ENCODE assay signal across 22 cellular contexts in the genomic region with DNA sequence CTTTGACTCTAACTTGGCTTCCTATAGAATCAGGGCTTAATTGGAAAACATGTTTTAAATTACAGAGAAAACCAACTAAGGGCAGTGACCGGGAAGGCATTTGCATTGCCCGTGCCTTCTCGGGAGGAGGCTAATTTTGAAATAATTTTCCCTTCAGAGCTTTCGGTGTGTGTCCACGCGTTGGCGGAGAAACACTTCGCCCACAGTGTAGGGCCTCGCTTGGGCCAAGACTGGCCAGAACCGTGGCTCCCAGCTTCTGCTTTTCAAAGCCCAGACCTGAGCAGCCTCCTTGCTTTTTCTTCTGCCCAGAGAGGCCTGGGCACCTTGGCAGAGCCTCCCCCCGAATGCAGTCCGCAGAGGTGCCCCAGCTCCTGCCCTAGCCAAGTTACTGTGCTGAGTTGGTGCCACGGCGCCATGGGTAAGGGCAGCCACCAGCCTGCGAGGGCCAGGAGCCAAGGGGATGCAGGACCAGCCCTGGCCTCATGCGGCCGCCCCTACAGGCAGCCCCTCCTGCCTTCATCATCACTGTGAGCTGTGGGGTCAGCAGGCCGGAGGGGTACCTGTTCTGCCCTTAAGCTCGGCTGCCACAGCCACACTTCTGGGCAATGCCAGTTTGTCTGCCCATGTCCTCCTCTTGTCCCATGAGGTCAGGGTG.
"Had no signal": no experiment of that assay in that cellular context is flagged by ENCODE, and none has a peak within 500 bp of the region (broad histone marks: within the 10 kb centered on the region; RNA-seq: fewer than 3 reads in every experiment).

No MANE protein-coding gene starts in this region.

- H3K4me3 Mint-ChIP-seq: activated CD4-positive, alpha-beta T cell treated with anti-CD3 and anti-CD28 coated beads, Interleukin-2, amount 10 ng/mL, durations not matched to agents 7 days and 5 days; activated CD8-positive, alpha-beta memory T cell treated with anti-CD3 and anti-CD28 coated beads, Interleukin-2, amount 10 ng/mL, durations not matched to agents 7 days and 5 days; activated CD8-positive, alpha-beta T cell treated with anti-CD3 and anti-CD28 coated beads for 36 hours; activated naive CD8-positive, alpha-beta T cell; endodermal cell; mesothelial cell of epicardium; naive thymus-derived CD8-positive, alpha-beta T cell; neural progenitor cell; stimulated activated naive CD8-positive, alpha-beta T cell treated with anti-CD3 and anti-CD28 coated beads, Interleukin-15, amount 100 ng/mL, for 72 hours had no signal

- H3K27me3 ChIP-seq: neural progenitor cell, ovary, tibial artery had no signal

- H3K4me3 ChIP-seq: neural progenitor cell, ovary, psoas muscle, tibial artery had no signal

- H3K9me3 Mint-ChIP-seq: activated CD4-positive, alpha-beta T cell treated with anti-CD3 and anti-CD28 coated beads, Interleukin-2, amount 10 ng/mL, durations not matched to agents 7 days and 5 days; activated CD8-positive, alpha-beta T cell treated with anti-CD3 and anti-CD28 coated beads for 36 hours; endodermal cell; mesothelial cell of epicardium; naive thymus-derived CD8-positive, alpha-beta T cell; neural progenitor cell; stimulated activated naive CD8-positive, alpha-beta T cell treated with anti-CD3 and anti-CD28 coated beads, Interleukin-15, amount 100 ng/mL, for 72 hours had no signal

- H3K27me3 Mint-ChIP-seq: activated CD4-positive, alpha-beta T cell treated with anti-CD3 and anti-CD28 coated beads, Interleukin-2, amount 10 ng/mL, durations not matched to agents 7 days and 5 days; activated CD8-positive, alpha-beta memory T cell treated with anti-CD3 and anti-CD28 coated beads, Interleukin-2, amount 10 ng/mL, durations not matched to agents 7 days and 5 days; activated CD8-positive, alpha-beta T cell treated with anti-CD3 and anti-CD28 coated beads for 36 hours; activated naive CD8-positive, alpha-beta T cell; naive thymus-derived CD8-positive, alpha-beta T cell; stimulated activated naive CD8-positive, alpha-beta T cell treated with anti-CD3 and anti-CD28 coated beads, Interleukin-15, amount 100 ng/mL, for 72 hours had no signal

- H3K4me1 ChIP-seq: neural progenitor cell, psoas muscle had no signal

- H3K27ac ChIP-seq: epithelial cell of prostate, neural progenitor cell, ovary, psoas muscle, tibial artery, VCaP had no signal

- H3K4me1 Mint-ChIP-seq: activated CD8-positive, alpha-beta memory T cell treated with anti-CD3 and anti-CD28 coated beads, Interleukin-2, amount 10 ng/mL, durations not matched to agents 7 days and 5 days; endodermal cell; mesothelial cell of epicardium had no signal

- DNase-seq: activated CD4-positive, alpha-beta T cell treated with anti-CD3 and anti-CD28 coated beads, Interleukin-2, amount 10 ng/mL, durations not matched to agents 7 days and 5 days; activated CD4-positive, CD25-positive, alpha-beta regulatory T cell treated with anti-CD3 and anti-CD28 coated beads, Interleukin-2, amount 50 U/mL, for 72 hours; activated CD8-positive, alpha-beta memory T cell treated with anti-CD3 and anti-CD28 coated beads, Interleukin-2, amount 10 ng/mL, durations not matched to agents 7 days and 5 days; activated CD8-positive, alpha-beta T cell treated with anti-CD3 and anti-CD28 coated beads for 36 hours; activated gamma-delta T cell treated with Interleukin-2 at 50 U/mL for 16 hours; activated T-cell treated with anti-CD3 and anti-CD28 coated beads for 4 hours; amniotic stem cell; cortex of kidney; endodermal cell; kidney; mammary epithelial cell; naive thymus-derived CD8-positive, alpha-beta T cell; ovary; psoas muscle; stimulated activated CD4-positive, alpha-beta T cell treated with anti-CD3 and anti-CD28 coated beads, Interleukin-1b, Interleukin-23, amount 100 ng/mL, for 48 hours; stimulated activated naive CD8-positive, alpha-beta T cell treated with anti-CD3 and anti-CD28 coated beads, Interleukin-15, amount 100 ng/mL, for 72 hours; tibial artery had no signal

- H3K36me3 ChIP-seq: neural progenitor cell, ovary had no signal

- H3K4me2 ChIP-seq: neural progenitor cell had no signal

- ATAC-seq: activated CD8-positive, alpha-beta memory T cell treated with anti-CD3 and anti-CD28 coated beads, Interleukin-2, amount 10 ng/mL, durations not matched to agents 7 days and 5 days; activated CD8-positive, alpha-beta T cell treated with anti-CD3 and anti-CD28 coated beads for 36 hours; stimulated activated naive CD8-positive, alpha-beta T cell treated with anti-CD3 and anti-CD28 coated beads, Interleukin-15, amount 100 ng/mL, for 72 hours had no signal

- H3K9me3 ChIP-seq: ovary, psoas muscle, tibial artery had no signal

- H3K36me3 Mint-ChIP-seq: activated CD8-positive, alpha-beta memory T cell treated with anti-CD3 and anti-CD28 coated beads, Interleukin-2, amount 10 ng/mL, durations not matched to agents 7 days and 5 days; activated naive CD8-positive, alpha-beta T cell; mesothelial cell of epicardium; neural progenitor cell had no signal

- FAIRE-seq: kidney had no signal

- H2AFZ ChIP-seq: neural progenitor cell had no signal

- H3K27ac Mint-ChIP-seq: activated CD4-positive, alpha-beta T cell treated with anti-CD3 and anti-CD28 coated beads, Interleukin-2, amount 10 ng/mL, durations not matched to agents 7 days and 5 days; activated CD8-positive, alpha-beta memory T cell treated with anti-CD3 and anti-CD28 coated beads, Interleukin-2, amount 10 ng/mL, durations not matched to agents 7 days and 5 days; activated CD8-positive, alpha-beta T cell treated with anti-CD3 and anti-CD28 coated beads for 36 hours; activated naive CD8-positive, alpha-beta T cell; endodermal cell; mesothelial cell of epicardium; neural progenitor cell; stimulated activated naive CD8-positive, alpha-beta T cell treated with anti-CD3 and anti-CD28 coated beads, Interleukin-15, amount 100 ng/mL, for 72 hours had no signal

- H3K9ac ChIP-seq: neural progenitor cell had no signal
